In the genomic region with DNA sequence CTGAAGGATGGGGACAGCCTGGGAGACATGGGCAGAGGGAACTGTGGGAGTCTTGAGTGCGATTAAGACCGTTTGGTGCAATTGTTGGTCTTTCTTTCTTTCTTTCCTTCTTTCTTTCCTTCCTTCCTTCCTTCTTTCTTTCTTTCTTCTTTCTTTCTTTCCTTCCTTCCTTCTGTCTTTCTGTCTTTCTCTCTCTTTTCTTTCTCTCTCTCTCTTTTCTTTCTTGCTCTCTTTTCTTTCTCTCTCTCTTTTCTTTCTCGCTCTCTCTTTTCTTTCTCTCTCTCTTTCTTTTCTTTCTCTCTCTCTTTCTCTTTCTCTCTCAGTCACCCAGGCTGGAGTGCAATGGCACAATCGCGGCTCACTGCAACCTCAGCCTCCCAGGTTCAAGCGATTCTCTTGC, we compare ENCODE assay signal across 24 cellular contexts. TPM values are rescaled to one million over a fixed set of nuclear protein-coding genes. Genes with fewer than 3 reads are reported as not detected.
"Had no signal": no experiment of that assay in that cellular context is flagged by ENCODE, and none has a peak within 500 bp of the region (broad histone marks: within the 10 kb centered on the region; RNA-seq: fewer than 3 reads in every experiment).

No MANE protein-coding gene starts in this region.

- ATAC-seq: body of pancreas, heart right ventricle, left cardiac atrium, pancreas, psoas muscle, T-cell had no signal

- H3K27ac ChIP-seq: body of pancreas, cardiac muscle cell, pancreas, psoas muscle, right atrium auricular region, spleen, tibial artery, WERI-Rb-1 had no signal

- H3K4me3 ChIP-seq: body of pancreas, cardiac muscle cell, heart right ventricle, pancreas, psoas muscle, right atrium auricular region, spleen, tibial artery had no signal

- H3K9me3 ChIP-seq: body of pancreas, heart right ventricle, pancreas, psoas muscle, right atrium auricular region, spleen, tibial artery had no signal

- DNase-seq: activated CD4-positive, alpha-beta memory T cell treated with anti-CD3 and anti-CD28 coated beads for 36 hours; activated CD4-positive, alpha-beta T cell treated with anti-CD3 and anti-CD28 coated beads for 1 hour; activated gamma-delta T cell; body of pancreas; erythroblast; foreskin fibroblast; heart right ventricle; left cardiac atrium; nephron progenitor cell; spleen; stimulated activated CD4-positive, alpha-beta T cell treated with anti-CD3 and anti-CD28 coated beads, Interleukin-4, amount 100 ng/mL, for 24 hours; T-cell; WERI-Rb-1 had no signal

- H3K27me3 Mint-ChIP-seq: activated CD4-positive, alpha-beta memory T cell treated with anti-CD3 and anti-CD28 coated beads for 36 hours; memory B cell; stimulated activated naive CD8-positive, alpha-beta T cell treated with anti-CD3 and anti-CD28 coated beads, Interleukin-15, Interleukin-2, amounts not matched to agents 100 ng/mL and 50 ng/mL, for 24 hours had no signal

- H3K9me3 Mint-ChIP-seq: activated CD4-positive, alpha-beta memory T cell treated with anti-CD3 and anti-CD28 coated beads for 36 hours; activated T-helper 1 cell treated with anti-CD3 and anti-CD28 coated beads, Interleukin-12 subunit alpha, Interleukin-12 subunit beta, Interleukin-2, Interleukin-4 antibody, amounts not matched to agents 30 ng/mL and 10 ng/mL and 1 ng/mL, durations not matched to agents 14 hours and 24 hours and 36 hours; memory B cell; nephron progenitor cell; stimulated activated naive CD8-positive, alpha-beta T cell treated with anti-CD3 and anti-CD28 coated beads, Interleukin-15, Interleukin-2, amounts not matched to agents 100 ng/mL and 50 ng/mL, for 24 hours; T-cell had no signal

- H3K36me3 Mint-ChIP-seq: memory B cell had no signal

- H3K36me3 ChIP-seq: cardiac muscle cell, pancreas, right atrium auricular region had no signal

- H3K27ac Mint-ChIP-seq: activated T-helper 1 cell treated with anti-CD3 and anti-CD28 coated beads, Interleukin-12 subunit alpha, Interleukin-12 subunit beta, Interleukin-2, Interleukin-4 antibody, amounts not matched to agents 30 ng/mL and 10 ng/mL and 1 ng/mL, durations not matched to agents 14 hours and 24 hours and 36 hours; nephron progenitor cell had no signal

- H3K27me3 ChIP-seq: body of pancreas, heart right ventricle, pancreas, right atrium auricular region, spleen, tibial artery had no signal

- H3K4me3 Mint-ChIP-seq: activated CD4-positive, alpha-beta memory T cell treated with anti-CD3 and anti-CD28 coated beads for 36 hours; activated T-helper 1 cell treated with anti-CD3 and anti-CD28 coated beads, Interleukin-12 subunit alpha, Interleukin-12 subunit beta, Interleukin-2, Interleukin-4 antibody, amounts not matched to agents 30 ng/mL and 10 ng/mL and 1 ng/mL, durations not matched to agents 14 hours and 24 hours and 36 hours; memory B cell; nephron progenitor cell; stimulated activated naive CD8-positive, alpha-beta T cell treated with anti-CD3 and anti-CD28 coated beads, Interleukin-15, Interleukin-2, amounts not matched to agents 100 ng/mL and 50 ng/mL, for 24 hours; T-cell had no signal

RNA-seq across cellular contexts. Expression of a gene that starts 2.9 kb away (rescaled TPM):
- total RNA-seq: activated T-helper 1 cell treated with anti-CD3 and anti-CD28 coated beads, Interleukin-12 subunit alpha, Interleukin-12 subunit beta, Interleukin-2, Interleukin-4 antibody, amounts not matched to agents 30 ng/mL and 10 ng/mL and 1 ng/mL, durations not matched to agents 14 hours and 24 hours and 36 hours had no signal

RNA-seq across cellular contexts. Expression of a gene that starts 5.9 kb away (rescaled TPM):
- total RNA-seq: activated T-helper 1 cell treated with anti-CD3 and anti-CD28 coated beads, Interleukin-12 subunit alpha, Interleukin-12 subunit beta, Interleukin-2, Interleukin-4 antibody, amounts not matched to agents 30 ng/mL and 10 ng/mL and 1 ng/mL, durations not matched to agents 14 hours and 24 hours and 36 hours; cardiac muscle cell; liver; psoas muscle; spleen had no signal
- polyA plus RNA-seq: cardiac muscle cell had no signal

RNA-seq across cellular contexts. Expression of a gene that starts 25.5 kb away (rescaled TPM):
- total RNA-seq: cardiac muscle cell, chondrocyte, fibroblast of lung had no signal
- polyA plus RNA-seq: fibroblast of lung had no signal
